ENCODE assay signal across 8 cellular contexts in the genomic region with DNA sequence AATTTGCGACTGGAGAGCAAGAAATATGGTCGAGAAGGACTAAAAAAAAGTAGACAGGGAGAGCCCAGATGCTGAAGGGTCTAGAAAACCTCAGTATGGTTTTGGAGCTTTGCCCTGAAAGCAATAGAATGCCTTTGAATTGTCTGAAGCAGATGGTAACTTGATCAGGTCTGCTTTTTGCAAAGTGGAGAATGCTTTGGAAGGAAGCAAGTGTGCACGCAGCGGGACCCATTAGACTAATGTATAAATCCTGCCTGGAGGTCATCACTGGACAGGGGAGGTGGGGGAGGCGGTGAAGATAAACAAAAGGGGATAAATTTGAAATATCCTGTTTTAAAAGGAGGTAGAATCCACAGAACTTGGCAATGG. TPM values are rescaled to one million over a fixed set of nuclear protein-coding genes. Genes with fewer than 3 reads are reported as not detected.
A peak's percentile ranks its signal among the peaks of the same experiment; 100 is the strongest.
DNase-seq lines count a peak whose midpoint lies in the region; ATAC-seq and TF ChIP-seq lines count a peak whose summit lies in the region.

No MANE protein-coding gene starts in this region.

- intact Hi-C loops in left ventricle myocardium inferior (cut with micrococcal nuclease) = no loop called here

- peaks cover 29% of the 10 kb centered on the region for H3K4me1 ChIP-seq in left ventricle myocardium inferior

- H3K9me3 ChIP-seq in WERI-Rb-1 (ENCODE audit: severe bottlenecking) = no peaks in the 10 kb centered on the region
- H3K9me3 ChIP-seq in left ventricle myocardium inferior (replicated peaks) = no peaks in the 10 kb centered on the region

- H3K4me3 ChIP-seq in HFF-Myc (replicated peaks; ENCODE audit: low read depth, low read length) = peak overlapping the region; percentile 94
- H3K4me3 ChIP-seq in WERI-Rb-1 (ENCODE audit: low read depth, low read length) = peak overlapping the region; percentile 42
- H3K4me3 ChIP-seq in left ventricle myocardium inferior = peak overlapping the region; percentile 87
- H3K4me3 ChIP-seq in skin epidermis = peak overlapping the region; percentile 70 to 91 (median 85)

- TF ChIP-seq CTCF in AG09319 (IDR thresholded peaks at IDR 0.05; ENCODE audit: low read depth, low read length) (no peak), HFF-Myc (IDR thresholded peaks at IDR 0.05; ENCODE audit: low read depth, low read length, missing control alignments) (no peak), WERI-Rb-1 (IDR thresholded peaks at IDR 0.05; ENCODE audit: low read depth, low read length) (no peak), left ventricle myocardium inferior (IDR thresholded peaks at IDR 0.05; ENCODE audit: borderline replicate concordance) (no peak)

- no peaks in the 10 kb centered on the region for H3K27me3 ChIP-seq in WERI-Rb-1 (ENCODE audit: insufficient read depth, low read depth, severe bottlenecking)
- no peaks in the 10 kb centered on the region for H3K27me3 ChIP-seq in left ventricle myocardium inferior (ENCODE audit: low read depth)

- H3K36me3 ChIP-seq in WERI-Rb-1 (peaks cover 21% of the 10 kb centered on the region), left ventricle myocardium inferior (peaks cover 33% of the 10 kb centered on the region)

- H3K27ac ChIP-seq in WERI-Rb-1 (peak overlapping the region; percentile 94), left ventricle myocardium inferior (replicated peaks) (peak overlapping the region; percentile 80), skin epidermis (peak overlapping the region in 20 of 21 experiments; percentile 43 to 94 (median 82))

- no peak for ATAC-seq in GM19467 (IDR thresholded peaks at IDR 0.05; ENCODE audit: unreplicated experiment)

- peak; percentile 29 for DNase-seq in AG09319 (ENCODE audit: extremely low read depth, low read depth)
- DNase-seq in HFF-Myc (ENCODE audit: extremely low read depth, low read depth) = peak; percentile 84
- peak; percentile 52 for DNase-seq in WERI-Rb-1
- DNase-seq in left ventricle myocardium inferior = no peak
- DNase-seq in GM19238 (ENCODE audit: insufficient read length, low spot score) = no peak
- DNase-seq in globus pallidus (ENCODE audit: low spot score) = no peak

RNA-seq across cellular contexts. Expression of gene HINFP, which starts 0.8 kb away (rescaled TPM):
- total RNA-seq in left ventricle myocardium inferior = 13.9 TPM

RNA-seq across cellular contexts. Expression of gene C2CD2L, which starts 13.5 kb away (rescaled TPM):
- total RNA-seq in left ventricle myocardium inferior = 10.8 TPM

RNA-seq across cellular contexts. Expression of gene DPAGT1, which starts 19.0 kb away (rescaled TPM):
- 15.4 TPM for total RNA-seq in left ventricle myocardium inferior

RNA-seq across cellular contexts. Expression of gene ABCG4, which starts 28.2 kb away (rescaled TPM):
- 1.8 TPM for total RNA-seq in left ventricle myocardium inferior

RNA-seq across cellular contexts. Expression of gene HMBS, which starts 35.9 kb away (rescaled TPM):
- total RNA-seq in left ventricle myocardium inferior = 25.2 TPM

Comparison
In these comparisons a context has a peak if more than half of its experiments do, and no peak if none do; other contexts are left out.
1. DNase-seq: peak in AG09319 (single experiment), HFF-Myc (single experiment) and WERI-Rb-1 (single experiment); none in left ventricle myocardium inferior (single experiment), GM19238 (single experiment) and globus pallidus (single experiment).
2. H3K4me3 ChIP-seq: peak in every context shown above with its lines; median percentile 94 in HFF-Myc; 87 in left ventricle myocardium inferior; 85 in skin epidermis; 42 in WERI-Rb-1.
3. Peak in every context shown above with its lines, with median percentiles within 50 percentile points of each other: H3K27ac ChIP-seq.